ENCODE assay signal across 8 cellular contexts in genomic region chr3:49673131-49673714, GRCh38. TPM values are rescaled to one million over a fixed set of nuclear protein-coding genes. Genes with fewer than 3 reads are reported as not detected.
DNase-seq lines count a peak whose midpoint lies in the region; ATAC-seq and TF ChIP-seq lines count a peak whose summit lies in the region.

No MANE protein-coding gene starts in this region.

- H3K79me2 ChIP-seq in OCI-LY7 (ENCODE audit: insufficient read depth, low read depth, low read length): peaks cover 8% of the 10 kb centered on the region; the same call in 1 of the 2 replicates

- H3K36me3 ChIP-seq in OCI-LY7 (ENCODE audit: insufficient read depth, low read length) (peaks cover 25% of the 10 kb centered on the region), endodermal cell (ENCODE audit: control insufficient read depth, insufficient read depth, low read length) (peaks cover 28% of the 10 kb centered on the region), neutrophil (peaks cover 26% of the 10 kb centered on the region)

- H3K4me1 ChIP-seq in OCI-LY7 (ENCODE audit: insufficient read depth, low read length, poor library complexity, severe bottlenecking) (peaks cover 17% of the 10 kb centered on the region), endodermal cell (ENCODE audit: control insufficient read depth, insufficient read depth, low read length) (peaks cover 3% of the 10 kb centered on the region), neutrophil (ENCODE audit: control insufficient read depth in 1 of 2, insufficient read depth in 1 of 2, low read depth in 1 of 2, low read length in 1 of 2) (peaks cover 19 to 20% of the 10 kb centered on the region in 2 experiments)

- intact Hi-C loops in OCI-LY7 (cut with micrococcal nuclease; ENCODE audit: unreplicated experiment): loop anchor here (5.0 kb wide), 2 partner anchors 331 to 581 kb away; partner anchors contain the start of genes QRICH1 and USP4

- peak overlapping the region; percentile 53 for H3K9ac ChIP-seq in endodermal cell (ENCODE audit: extremely low read depth, low read length, poor library complexity, severe bottlenecking)

- TF ChIP-seq CTCF in OCI-LY7 (conservative IDR thresholded peaks at IDR 0.05; ENCODE audit: low read length) (no peak), endodermal cell (conservative IDR thresholded peaks at IDR 0.05) (no peak), neutrophil (IDR thresholded peaks at IDR 0.05) (no peak)

- H3K9me2 ChIP-seq in OCI-LY7 (ENCODE audit: insufficient read depth, low read length): no peaks in the 10 kb centered on the region

- CTCF ChIA-PET in OCI-LY7 (lab: Charles Lee; ENCODE audit: unreplicated experiment): interaction anchor here (1.4 kb wide), 1 partner anchor 134 kb away, joined by 10 read pairs; no protein-coding TSS in a partner anchor

- H3K4me3 ChIP-seq in OCI-LY7 (ENCODE audit: low read depth, low read length, poor library complexity, severe bottlenecking) (peak overlapping the region; percentile 89), endodermal cell (ENCODE audit: low read length) (peak overlapping the region; percentile 82), neutrophil (ENCODE audit: low read depth in 1 of 2, low read length in 1 of 2) (peak overlapping the region; percentile 87 to 94)

- H3K9me3 ChIP-seq in OCI-LY7 (ENCODE audit: low read length) (no peaks in the 10 kb centered on the region), endodermal cell (ENCODE audit: control insufficient read depth, low read length) (no peaks in the 10 kb centered on the region), neutrophil (no peaks in the 10 kb centered on the region)

- no peaks in the 10 kb centered on the region for H3K27me3 ChIP-seq in endodermal cell (ENCODE audit: control insufficient read depth, insufficient read depth, low read length, poor library complexity, severe bottlenecking)
- H3K27me3 ChIP-seq in neutrophil: peaks cover 17% of the 10 kb centered on the region

- no peaks in the 10 kb centered on the region for H4K20me1 ChIP-seq in OCI-LY7 (ENCODE audit: insufficient read depth, low read length)

- peak overlapping the region; percentile 98 for H3K27ac Mint-ChIP-seq in endodermal cell

- 21 to 22% methylated on average over 9 to 17 of the region's 17 CpGs for WGBS in endodermal cell (ENCODE audit: insufficient coverage in 1 of 2, insufficient read length in 1 of 2), 2 experiments

- peak overlapping the region; percentile 53; the same call in 1 of the 2 replicates for H2AFZ ChIP-seq in OCI-LY7 (ENCODE audit: low read length)

- H3K27ac ChIP-seq in OCI-LY7 (ENCODE audit: low read depth, low read length, poor library complexity, severe bottlenecking) (peak overlapping the region; percentile 84), endodermal cell (ENCODE audit: low read depth, low read length) (peak overlapping the region; percentile 91), neutrophil (peak overlapping the region; percentile 93)

- H3K36me3 Mint-ChIP-seq in endodermal cell (ENCODE audit: low read depth): peaks cover 23% of the 10 kb centered on the region

- no TSS peak for BruUV-seq in OCI-LY7 (replicated peaks; lab: Mats Ljungman, UMichigan)

- ATAC-seq in GM21390 (IDR thresholded peaks at IDR 0.05; ENCODE audit: unreplicated experiment): peak; percentile 5
- no peak for ATAC-seq in HG03039 (IDR thresholded peaks at IDR 0.05; ENCODE audit: unreplicated experiment)

- H3K27me3 Mint-ChIP-seq in endodermal cell (ENCODE audit: insufficient read depth): no peaks in the 10 kb centered on the region

- H3K4me2 ChIP-seq in OCI-LY7 (ENCODE audit: low read length): peak overlapping the region; percentile 83

- POLR2A ChIA-PET in OCI-LY7 (lab: Charles Lee): interaction anchor here (0.6 to 2.8 kb wide), 4 partner anchors 133 to 508 kb away, joined by 3 to 18 read pairs (median 5); partner anchors contain the start of gene USP4

- H3K4me3 Mint-ChIP-seq in endodermal cell: peak overlapping the region; percentile 84

- no peaks in the 10 kb centered on the region for H3K9me3 Mint-ChIP-seq in endodermal cell

- peaks cover 19% of the 10 kb centered on the region for H3K4me1 Mint-ChIP-seq in endodermal cell

- peak; percentile 51 for DNase-seq in OCI-LY7 (ENCODE audit: low spot score)
- DNase-seq in endodermal cell: no peak
- no peak for DNase-seq in NCI-H1092 (lab: John Stamatoyannopoulos, UW)
- no peak for DNase-seq in NCI-H2029 (lab: John Stamatoyannopoulos, UW)
- no peak for DNase-seq in NOMO-1 (lab: John Stamatoyannopoulos, UW; ENCODE audit: unreplicated experiment in 2 of 2)

RNA-seq across cellular contexts. Expression of gene APEH, which starts 0.9 kb away (rescaled TPM):
- 94.8 and 112 TPM in 2 replicates for total RNA-seq in OCI-LY7 (2014; rRNA removed; shearing (Covaris generic))
- total RNA-seq in OCI-LY7 (2022) (132 and 133 TPM in 2 replicates), endodermal cell (100 to 1,000 TPM; 188 to 216 TPM)
- polyA plus RNA-seq in endodermal cell (2013, experiment 1 of 2): 90.5 TPM
- polyA plus RNA-seq in endodermal cell (2013, experiment 2 of 2): 84.2 TPM

RNA-seq across cellular contexts. Expression of gene MST1, which starts 16.1 kb away (rescaled TPM):
- total RNA-seq in OCI-LY7 (2014; rRNA removed; shearing (Covaris generic)): 12.5 and 13.1 TPM in 2 replicates
- total RNA-seq in OCI-LY7 (2022): 24.2 and 26.2 TPM in 2 replicates
- total RNA-seq in endodermal cell: 10 to 100 TPM; 30.8 to 35.5 TPM
- polyA plus RNA-seq in endodermal cell (2013, experiment 1 of 2): 21.9 TPM
- 17.2 TPM for polyA plus RNA-seq in endodermal cell (2013, experiment 2 of 2)

RNA-seq across cellular contexts. Expression of gene RNF123, which starts 16.1 kb away (rescaled TPM):
- 20.8 and 39.2 TPM in 2 replicates for total RNA-seq in OCI-LY7 (2014; rRNA removed; shearing (Covaris generic))
- total RNA-seq in OCI-LY7 (2022) (48.4 and 50.6 TPM in 2 replicates), endodermal cell (10 to 100 TPM; 47.3 to 47.6 TPM)
- polyA plus RNA-seq in endodermal cell (2013, experiment 1 of 2): 38.6 TPM
- polyA plus RNA-seq in endodermal cell (2013, experiment 2 of 2): 33.5 TPM

RNA-seq across cellular contexts. Expression of gene AMIGO3, which starts 46.3 kb away (rescaled TPM):
- 2.9 and 4.4 TPM in 2 replicates for total RNA-seq in OCI-LY7 (2014; rRNA removed; shearing (Covaris generic))
- total RNA-seq in OCI-LY7 (2022): 0.80 TPM in 1 of 2 replicates, not detected in the other
- total RNA-seq in endodermal cell: 1 to 10 TPM; 1.4 to 3.0 TPM
- polyA plus RNA-seq in endodermal cell (2013, experiment 1 of 2): 1.5 TPM
- polyA plus RNA-seq in endodermal cell (2013, experiment 2 of 2): 1.7 TPM

RNA-seq across cellular contexts. Expression of gene GMPPB, which starts 50.5 kb away (rescaled TPM):
- total RNA-seq in OCI-LY7 (2014; rRNA removed; shearing (Covaris generic)): 40.7 and 43.6 TPM in 2 replicates
- 52.4 and 54.5 TPM in 2 replicates for total RNA-seq in OCI-LY7 (2022)
- total RNA-seq in endodermal cell: 10 to 100 TPM; 35.5 to 38.2 TPM
- 20.3 TPM for polyA plus RNA-seq in endodermal cell (2013, experiment 1 of 2)
- polyA plus RNA-seq in endodermal cell (2013, experiment 2 of 2): 19.3 TPM
